ENCODE assay signal across 28 cellular contexts in genomic region chrX:94742772-94743171, GRCh38.
"Had no signal": no experiment of that assay in that cellular context is flagged by ENCODE, and none has a peak within 500 bp of the region (broad histone marks: within the 10 kb centered on the region; RNA-seq: fewer than 3 reads in every experiment).

No MANE protein-coding gene starts in this region.

- H3K36me3 Mint-ChIP-seq: activated naive CD8-positive, alpha-beta T cell had no signal

- H3K4me3 Mint-ChIP-seq: activated CD4-positive, alpha-beta memory T cell treated with anti-CD3 and anti-CD28 coated beads, Interleukin-2, amount 10 ng/mL, durations not matched to agents 7 days and 5 days; activated CD4-positive, alpha-beta T cell treated with anti-CD3 and anti-CD28 coated beads, Interleukin-2, amount 10 ng/mL, durations not matched to agents 7 days and 5 days; activated naive CD8-positive, alpha-beta T cell; activated T-cell treated with anti-CD3 and anti-CD28 coated beads, Interleukin-2, amount 50 U/mL, for 24 hours; activated T-helper 17 cell treated with anti-CD3 and anti-CD28 coated beads, Interleukin-2, amount 50 U/mL, for 72 hours; effector memory CD8-positive, alpha-beta T cell; T-helper 17 cell; T-helper 2 cell treated with Interferon-gamma antibody and Interleukin-4, amounts not matched to agents 5 μg/mL and 100 μg/mL, for 36 hours had no signal

- H3K4me1 Mint-ChIP-seq: activated T-helper 17 cell treated with anti-CD3 and anti-CD28 coated beads, Interleukin-2, amount 50 U/mL, for 72 hours; T-helper 17 cell had no signal

- H3K4me3 ChIP-seq: esophagus squamous epithelium, gastroesophageal sphincter had no signal

- H3K27me3 Mint-ChIP-seq: activated CD4-positive, alpha-beta memory T cell treated with anti-CD3 and anti-CD28 coated beads, Interleukin-2, amount 10 ng/mL, durations not matched to agents 7 days and 5 days; activated CD4-positive, alpha-beta T cell treated with anti-CD3 and anti-CD28 coated beads, Interleukin-2, amount 10 ng/mL, durations not matched to agents 7 days and 5 days; activated naive CD8-positive, alpha-beta T cell; activated T-helper 17 cell treated with anti-CD3 and anti-CD28 coated beads, Interleukin-2, amount 50 U/mL, for 72 hours; effector memory CD8-positive, alpha-beta T cell; T-helper 17 cell had no signal

- H3K4me1 ChIP-seq: esophagus squamous epithelium, gastroesophageal sphincter had no signal

- H3K27ac Mint-ChIP-seq: activated CD4-positive, alpha-beta memory T cell treated with anti-CD3 and anti-CD28 coated beads, Interleukin-2, amount 10 ng/mL, durations not matched to agents 7 days and 5 days; activated CD4-positive, alpha-beta T cell treated with anti-CD3 and anti-CD28 coated beads, Interleukin-2, amount 10 ng/mL, durations not matched to agents 7 days and 5 days; activated naive CD8-positive, alpha-beta T cell; activated T-cell treated with anti-CD3 and anti-CD28 coated beads, Interleukin-2, amount 50 U/mL, for 24 hours; activated T-helper 17 cell treated with anti-CD3 and anti-CD28 coated beads, Interleukin-2, amount 50 U/mL, for 72 hours; effector memory CD8-positive, alpha-beta T cell; T-helper 17 cell; T-helper 2 cell treated with Interferon-gamma antibody and Interleukin-4, amounts not matched to agents 5 μg/mL and 100 μg/mL, for 36 hours had no signal

- DNase-seq: activated CD4-positive, alpha-beta memory T cell treated with anti-CD3 and anti-CD28 coated beads, Interleukin-2, amount 10 ng/mL, durations not matched to agents 7 days and 5 days; activated CD4-positive, alpha-beta T cell treated with anti-CD3 and anti-CD28 coated beads for 1 hour; activated CD4-positive, alpha-beta T cell treated with anti-CD3 and anti-CD28 coated beads for 4 hours; activated CD4-positive, alpha-beta T cell treated with anti-CD3 and anti-CD28 coated beads, Interleukin-2, amount 50 U/mL, for 4 hours; activated CD8-positive, alpha-beta memory T cell treated with anti-CD3 and anti-CD28 coated beads, Interleukin-2, amount 50 U/mL, for 48 hours; activated effector memory CD4-positive, alpha-beta T cell treated with Interleukin-2 at 50 U/mL for 16 hours; activated gamma-delta T cell treated with Interleukin-2 at 50 U/mL for 16 hours; activated naive CD4-positive, alpha-beta T cell treated with anti-CD3 and anti-CD28 coated beads, Interleukin-2, amount 50 U/mL, for 16 hours; activated naive CD4-positive, alpha-beta T cell treated with Interleukin-2 at 50 U/mL for 16 hours; activated T-cell treated with anti-CD3 and anti-CD28 coated beads for 4 hours; activated T-cell treated with anti-CD3 and anti-CD28 coated beads, Interleukin-2, amount 50 U/mL, for 24 hours; amniotic stem cell; anterior cingulate cortex; caudate nucleus; cortex of kidney; dermis blood vessel endothelial cell; effector CD4-positive, alpha-beta T cell; effector memory CD8-positive, alpha-beta T cell; esophagus squamous epithelium; foreskin melanocyte; T-helper 17 cell; T1000 had no signal

- H3K9me3 ChIP-seq: esophagus squamous epithelium, gastroesophageal sphincter had no signal

- H3K36me3 ChIP-seq: esophagus squamous epithelium, gastroesophageal sphincter had no signal

- H3K27ac ChIP-seq: epithelial cell of prostate, esophagus squamous epithelium, gastroesophageal sphincter had no signal

- H3K27me3 ChIP-seq: esophagus squamous epithelium, gastroesophageal sphincter had no signal

- H3K9me3 Mint-ChIP-seq: activated CD4-positive, alpha-beta T cell treated with anti-CD3 and anti-CD28 coated beads, Interleukin-2, amount 10 ng/mL, durations not matched to agents 7 days and 5 days; activated T-helper 17 cell treated with anti-CD3 and anti-CD28 coated beads, Interleukin-2, amount 50 U/mL, for 72 hours; T-helper 2 cell treated with Interferon-gamma antibody and Interleukin-4, amounts not matched to agents 5 μg/mL and 100 μg/mL, for 36 hours had no signal

- ATAC-seq: activated T-helper 17 cell treated with anti-CD3 and anti-CD28 coated beads, Interleukin-2, amount 50 U/mL, for 72 hours; effector memory CD8-positive, alpha-beta T cell; gastroesophageal sphincter; T-helper 17 cell had no signal
